2 cellular contexts compared by ENCODE assay signal in the genomic region with DNA sequence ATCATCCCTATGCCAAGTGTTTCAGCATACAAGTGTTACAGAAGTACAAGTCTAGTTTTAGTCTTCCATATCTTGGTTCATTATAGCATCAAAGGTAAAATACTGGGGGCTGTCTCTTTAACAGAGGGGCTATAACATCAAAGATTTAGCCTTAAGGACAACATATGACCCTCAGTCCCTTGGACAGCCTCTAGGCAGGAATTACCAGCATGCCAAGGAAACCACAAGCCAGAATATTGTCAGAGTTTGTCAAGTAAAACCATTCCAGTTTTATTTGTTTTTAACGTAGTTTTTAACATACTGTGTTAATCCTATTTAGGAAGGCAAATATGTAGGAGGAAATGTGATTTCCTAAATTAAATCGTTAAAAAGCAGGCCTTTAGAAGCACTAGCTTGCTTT.
A peak's percentile ranks its signal among the peaks of the same experiment; 100 is the strongest.
TF ChIP-seq lines count a peak whose summit lies in the region.

No MANE protein-coding gene starts in this region.

TF ChIP-seq in HepG2, 621 proteins besides CTCF, POLR2A, EP300 and RAD21:
- TF ChIP-seq RBM22 (optimal IDR thresholded peaks at IDR 0.05; ENCODE audit: low read length) (peak; percentile 76), ZNF670 (CRISPR knock-in tag; IDR thresholded peaks at IDR 0.05; ENCODE audit: borderline replicate concordance) (no peak)

TF ChIP-seq in K562, 482 proteins besides CTCF, POLR2A, EP300 and RAD21:
- no peak for TF ChIP-seq GATA2 (CRISPR knock-in tag; IDR thresholded peaks at IDR 0.05)
- no peak for TF ChIP-seq SMAD3 (CRISPR knock-in tag; conservative IDR thresholded peaks at IDR 0.05)
- TF ChIP-seq POLR2AphosphoS5 (IDR thresholded peaks at IDR 0.05; ENCODE audit: control insufficient read depth, insufficient read depth, low read depth, low read length): peak; percentile 39; the same call in 1 of the 2 replicates
